Comparison of ENCODE assay signal across 1 cellular context in the genomic region with DNA sequence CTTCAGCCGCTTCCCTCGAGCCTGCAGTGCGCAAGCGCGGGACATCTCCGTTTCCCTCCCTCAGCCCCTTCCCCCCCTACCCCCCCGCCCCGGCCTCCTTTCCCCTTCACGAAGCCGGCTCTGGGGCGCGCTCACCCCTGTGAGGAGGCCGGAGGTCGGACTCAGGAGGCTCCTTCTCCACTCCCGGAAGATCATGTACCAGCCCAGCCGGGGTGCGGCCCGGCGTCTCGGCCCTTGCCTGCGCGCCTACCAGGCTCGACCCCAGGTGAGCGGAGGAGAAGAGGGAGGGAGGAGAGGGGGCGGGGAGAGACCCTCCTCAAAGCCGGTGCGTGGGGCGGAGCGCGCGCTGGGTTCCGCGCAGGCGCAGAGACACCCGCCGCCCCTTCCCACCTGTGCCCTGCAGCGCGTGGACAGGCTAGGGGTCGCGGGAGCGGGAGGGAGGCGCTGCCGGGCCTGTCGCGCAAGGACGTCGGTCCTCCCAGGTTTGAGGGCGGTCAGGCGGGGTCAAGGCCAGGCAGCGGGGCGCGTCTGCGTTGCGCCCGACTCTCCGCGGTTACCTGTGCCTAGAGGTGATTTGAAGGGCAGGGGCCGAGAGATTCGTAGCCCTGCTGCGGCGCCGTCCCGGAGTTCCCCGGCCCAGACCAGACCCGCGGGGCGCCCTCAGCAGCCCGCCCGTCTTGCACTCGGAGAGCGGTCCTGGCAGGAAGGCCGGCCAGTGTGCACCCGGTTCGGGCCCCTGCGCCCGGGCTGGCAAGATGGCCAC.
TF ChIP-seq lines count a peak whose summit lies in the region.

A gene with protein sequence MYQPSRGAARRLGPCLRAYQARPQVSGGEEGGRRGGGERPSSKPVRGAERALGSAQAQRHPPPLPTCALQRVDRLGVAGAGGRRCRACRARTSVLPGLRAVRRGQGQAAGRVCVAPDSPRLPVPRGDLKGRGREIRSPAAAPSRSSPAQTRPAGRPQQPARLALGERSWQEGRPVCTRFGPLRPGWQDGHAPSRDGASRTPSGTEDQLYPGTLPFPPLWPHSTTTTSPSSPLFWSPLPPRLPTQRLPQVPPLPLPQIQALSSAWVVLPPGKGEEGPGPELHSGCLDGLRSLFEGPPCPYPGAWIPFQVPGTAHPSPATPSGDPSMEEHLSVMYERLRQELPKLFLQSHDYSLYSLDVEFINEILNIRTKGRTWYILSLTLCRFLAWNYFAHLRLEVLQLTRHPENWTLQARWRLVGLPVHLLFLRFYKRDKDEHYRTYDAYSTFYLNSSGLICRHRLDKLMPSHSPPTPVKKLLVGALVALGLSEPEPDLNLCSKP (plus strand): TSS at position 95 of the 763 bp plus-strand sequence. CDS start 99 bp downstream, at position 194.

TF ChIP-seq in HepG2, 621 proteins besides CTCF, POLR2A, EP300 and RAD21 (continued from another document and continues in another):
- TF ChIP-seq, protein P1, sequence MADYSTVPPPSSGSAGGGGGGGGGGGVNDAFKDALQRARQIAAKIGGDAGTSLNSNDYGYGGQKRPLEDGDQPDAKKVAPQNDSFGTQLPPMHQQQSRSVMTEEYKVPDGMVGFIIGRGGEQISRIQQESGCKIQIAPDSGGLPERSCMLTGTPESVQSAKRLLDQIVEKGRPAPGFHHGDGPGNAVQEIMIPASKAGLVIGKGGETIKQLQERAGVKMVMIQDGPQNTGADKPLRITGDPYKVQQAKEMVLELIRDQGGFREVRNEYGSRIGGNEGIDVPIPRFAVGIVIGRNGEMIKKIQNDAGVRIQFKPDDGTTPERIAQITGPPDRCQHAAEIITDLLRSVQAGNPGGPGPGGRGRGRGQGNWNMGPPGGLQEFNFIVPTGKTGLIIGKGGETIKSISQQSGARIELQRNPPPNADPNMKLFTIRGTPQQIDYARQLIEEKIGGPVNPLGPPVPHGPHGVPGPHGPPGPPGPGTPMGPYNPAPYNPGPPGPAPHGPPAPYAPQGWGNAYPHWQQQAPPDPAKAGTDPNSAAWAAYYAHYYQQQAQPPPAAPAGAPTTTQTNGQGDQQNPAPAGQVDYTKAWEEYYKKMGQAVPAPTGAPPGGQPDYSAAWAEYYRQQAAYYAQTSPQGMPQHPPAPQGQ (CRISPR knock-in tag; IDR thresholded peaks at IDR 0.05; ENCODE audit: borderline replicate concordance) = peak; percentile 96; the same call in 1 of the 2 replicates
- TF ChIP-seq KDM3A (CRISPR knock-in tag; IDR thresholded peaks at IDR 0.05; ENCODE audit: low read depth) = peak; percentile 96
- TF ChIP-seq, protein P2, sequence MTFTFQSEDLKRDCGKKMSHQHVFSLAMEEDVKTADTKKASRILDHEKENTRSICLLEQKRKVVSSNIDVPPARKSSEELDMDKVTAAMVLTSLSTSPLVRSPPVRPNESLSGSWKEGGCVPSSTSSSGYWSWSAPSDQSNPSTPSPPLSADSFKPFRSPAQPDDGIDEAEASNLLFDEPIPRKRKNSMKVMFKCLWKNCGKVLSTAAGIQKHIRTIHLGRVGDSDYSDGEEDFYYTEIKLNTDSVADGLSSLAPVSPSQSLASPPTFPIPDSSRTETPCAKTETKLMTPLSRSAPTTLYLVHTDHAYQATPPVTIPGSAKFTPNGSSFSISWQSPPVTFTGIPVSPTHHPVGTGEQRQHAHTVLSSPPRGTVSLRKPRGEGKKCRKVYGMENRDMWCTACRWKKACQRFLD (CRISPR knock-in tag; IDR thresholded peaks at IDR 0.05; ENCODE audit: borderline replicate concordance) = peak; percentile 91; the same call in 1 of the 2 replicates
- TF ChIP-seq, protein P3, sequence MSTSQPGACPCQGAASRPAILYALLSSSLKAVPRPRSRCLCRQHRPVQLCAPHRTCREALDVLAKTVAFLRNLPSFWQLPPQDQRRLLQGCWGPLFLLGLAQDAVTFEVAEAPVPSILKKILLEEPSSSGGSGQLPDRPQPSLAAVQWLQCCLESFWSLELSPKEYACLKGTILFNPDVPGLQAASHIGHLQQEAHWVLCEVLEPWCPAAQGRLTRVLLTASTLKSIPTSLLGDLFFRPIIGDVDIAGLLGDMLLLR (CRISPR knock-in tag; IDR thresholded peaks at IDR 0.05) = peak; percentile 94; the same call in 1 of the 2 replicates
- peak; percentile 99 for TF ChIP-seq EED (CRISPR knock-in tag; IDR thresholded peaks at IDR 0.05)
- TF ChIP-seq, protein P4, sequence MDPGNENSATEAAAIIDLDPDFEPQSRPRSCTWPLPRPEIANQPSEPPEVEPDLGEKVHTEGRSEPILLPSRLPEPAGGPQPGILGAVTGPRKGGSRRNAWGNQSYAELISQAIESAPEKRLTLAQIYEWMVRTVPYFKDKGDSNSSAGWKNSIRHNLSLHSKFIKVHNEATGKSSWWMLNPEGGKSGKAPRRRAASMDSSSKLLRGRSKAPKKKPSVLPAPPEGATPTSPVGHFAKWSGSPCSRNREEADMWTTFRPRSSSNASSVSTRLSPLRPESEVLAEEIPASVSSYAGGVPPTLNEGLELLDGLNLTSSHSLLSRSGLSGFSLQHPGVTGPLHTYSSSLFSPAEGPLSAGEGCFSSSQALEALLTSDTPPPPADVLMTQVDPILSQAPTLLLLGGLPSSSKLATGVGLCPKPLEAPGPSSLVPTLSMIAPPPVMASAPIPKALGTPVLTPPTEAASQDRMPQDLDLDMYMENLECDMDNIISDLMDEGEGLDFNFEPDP (CRISPR knock-in tag; conservative IDR thresholded peaks at IDR 0.05) = peak; percentile 99
- TF ChIP-seq, protein P5, sequence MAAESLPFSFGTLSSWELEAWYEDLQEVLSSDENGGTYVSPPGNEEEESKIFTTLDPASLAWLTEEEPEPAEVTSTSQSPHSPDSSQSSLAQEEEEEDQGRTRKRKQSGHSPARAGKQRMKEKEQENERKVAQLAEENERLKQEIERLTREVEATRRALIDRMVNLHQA (CRISPR knock-in tag; IDR thresholded peaks at IDR 0.05) = no peak
- no peak for TF ChIP-seq SMC3 (IDR thresholded peaks at IDR 0.05; ENCODE audit: low read length)
- TF ChIP-seq JDP2 (CRISPR knock-in tag; IDR thresholded peaks at IDR 0.05; ENCODE audit: borderline replicate concordance) = no peak
- TF ChIP-seq ZNF850 (CRISPR knock-in tag; conservative IDR thresholded peaks at IDR 0.05) = 0 out of 2 replicates have a peak, but pooled peaks have one; percentile 72
- TF ChIP-seq, protein P6, sequence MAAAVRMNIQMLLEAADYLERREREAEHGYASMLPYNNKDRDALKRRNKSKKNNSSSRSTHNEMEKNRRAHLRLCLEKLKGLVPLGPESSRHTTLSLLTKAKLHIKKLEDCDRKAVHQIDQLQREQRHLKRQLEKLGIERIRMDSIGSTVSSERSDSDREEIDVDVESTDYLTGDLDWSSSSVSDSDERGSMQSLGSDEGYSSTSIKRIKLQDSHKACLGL (CRISPR knock-in tag; IDR thresholded peaks at IDR 0.05) = peak; percentile 97
- TF ChIP-seq HDAC1 (CRISPR knock-in tag; IDR thresholded peaks at IDR 0.05) = peak; percentile 99
- TF ChIP-seq, protein P7, sequence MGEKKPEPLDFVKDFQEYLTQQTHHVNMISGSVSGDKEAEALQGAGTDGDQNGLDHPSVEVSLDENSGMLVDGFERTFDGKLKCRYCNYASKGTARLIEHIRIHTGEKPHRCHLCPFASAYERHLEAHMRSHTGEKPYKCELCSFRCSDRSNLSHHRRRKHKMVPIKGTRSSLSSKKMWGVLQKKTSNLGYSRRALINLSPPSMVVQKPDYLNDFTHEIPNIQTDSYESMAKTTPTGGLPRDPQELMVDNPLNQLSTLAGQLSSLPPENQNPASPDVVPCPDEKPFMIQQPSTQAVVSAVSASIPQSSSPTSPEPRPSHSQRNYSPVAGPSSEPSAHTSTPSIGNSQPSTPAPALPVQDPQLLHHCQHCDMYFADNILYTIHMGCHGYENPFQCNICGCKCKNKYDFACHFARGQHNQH (CRISPR knock-in tag; IDR thresholded peaks at IDR 0.05) = peak; percentile 64
- peak; percentile 98; the same call in 1 of the 2 replicates for TF ChIP-seq ZNF619 (CRISPR knock-in tag; IDR thresholded peaks at IDR 0.05)
- no peak for TF ChIP-seq RARG (CRISPR knock-in tag; IDR thresholded peaks at IDR 0.05; ENCODE audit: low read depth)
- TF ChIP-seq, protein P8, sequence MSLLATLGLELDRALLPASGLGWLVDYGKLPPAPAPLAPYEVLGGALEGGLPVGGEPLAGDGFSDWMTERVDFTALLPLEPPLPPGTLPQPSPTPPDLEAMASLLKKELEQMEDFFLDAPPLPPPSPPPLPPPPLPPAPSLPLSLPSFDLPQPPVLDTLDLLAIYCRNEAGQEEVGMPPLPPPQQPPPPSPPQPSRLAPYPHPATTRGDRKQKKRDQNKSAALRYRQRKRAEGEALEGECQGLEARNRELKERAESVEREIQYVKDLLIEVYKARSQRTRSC (CRISPR knock-in tag; IDR thresholded peaks at IDR 0.05; ENCODE audit: low read depth) = no peak
- TF ChIP-seq FOXO1 (CRISPR knock-in tag; IDR thresholded peaks at IDR 0.05) = peak; percentile 28; the same call in 1 of the 2 replicates
- TF ChIP-seq ZNF235 (CRISPR knock-in tag; IDR thresholded peaks at IDR 0.05; ENCODE audit: borderline replicate concordance) = peak; percentile 39; the same call in 1 of the 2 replicates
- TF ChIP-seq, protein P9, sequence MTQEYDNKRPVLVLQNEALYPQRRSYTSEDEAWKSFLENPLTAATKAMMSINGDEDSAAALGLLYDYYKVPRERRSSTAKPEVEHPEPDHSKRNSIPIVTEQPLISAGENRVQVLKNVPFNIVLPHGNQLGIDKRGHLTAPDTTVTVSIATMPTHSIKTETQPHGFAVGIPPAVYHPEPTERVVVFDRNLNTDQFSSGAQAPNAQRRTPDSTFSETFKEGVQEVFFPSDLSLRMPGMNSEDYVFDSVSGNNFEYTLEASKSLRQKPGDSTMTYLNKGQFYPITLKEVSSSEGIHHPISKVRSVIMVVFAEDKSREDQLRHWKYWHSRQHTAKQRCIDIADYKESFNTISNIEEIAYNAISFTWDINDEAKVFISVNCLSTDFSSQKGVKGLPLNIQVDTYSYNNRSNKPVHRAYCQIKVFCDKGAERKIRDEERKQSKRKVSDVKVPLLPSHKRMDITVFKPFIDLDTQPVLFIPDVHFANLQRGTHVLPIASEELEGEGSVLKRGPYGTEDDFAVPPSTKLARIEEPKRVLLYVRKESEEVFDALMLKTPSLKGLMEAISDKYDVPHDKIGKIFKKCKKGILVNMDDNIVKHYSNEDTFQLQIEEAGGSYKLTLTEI (CRISPR knock-in tag; conservative IDR thresholded peaks at IDR 0.05) = no peak
- TF ChIP-seq ZNF564 (CRISPR knock-in tag; IDR thresholded peaks at IDR 0.05) = peak; percentile 81; the same call in 1 of the 2 replicates
- TF ChIP-seq, protein P10, sequence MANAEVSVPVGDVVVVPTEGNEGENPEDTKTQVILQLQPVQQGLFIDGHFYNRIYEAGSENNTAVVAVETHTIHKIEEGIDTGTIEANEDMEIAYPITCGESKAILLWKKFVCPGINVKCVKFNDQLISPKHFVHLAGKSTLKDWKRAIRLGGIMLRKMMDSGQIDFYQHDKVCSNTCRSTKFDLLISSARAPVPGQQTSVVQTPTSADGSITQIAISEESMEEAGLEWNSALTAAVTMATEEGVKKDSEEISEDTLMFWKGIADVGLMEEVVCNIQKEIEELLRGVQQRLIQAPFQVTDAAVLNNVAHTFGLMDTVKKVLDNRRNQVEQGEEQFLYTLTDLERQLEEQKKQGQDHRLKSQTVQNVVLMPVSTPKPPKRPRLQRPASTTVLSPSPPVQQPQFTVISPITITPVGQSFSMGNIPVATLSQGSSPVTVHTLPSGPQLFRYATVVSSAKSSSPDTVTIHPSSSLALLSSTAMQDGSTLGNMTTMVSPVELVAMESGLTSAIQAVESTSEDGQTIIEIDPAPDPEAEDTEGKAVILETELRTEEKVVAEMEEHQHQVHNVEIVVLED (CRISPR knock-in tag; IDR thresholded peaks at IDR 0.05; ENCODE audit: borderline replicate concordance) = peak; percentile 90
- TF ChIP-seq ZNF530 (CRISPR knock-in tag; IDR thresholded peaks at IDR 0.05; ENCODE audit: low read depth) = 0 out of 2 replicates have a peak, but pooled peaks have one; percentile 43
- TF ChIP-seq ELF4 (CRISPR knock-in tag; IDR thresholded peaks at IDR 0.05; ENCODE audit: borderline replicate concordance) = no peak
- TF ChIP-seq, protein P11, sequence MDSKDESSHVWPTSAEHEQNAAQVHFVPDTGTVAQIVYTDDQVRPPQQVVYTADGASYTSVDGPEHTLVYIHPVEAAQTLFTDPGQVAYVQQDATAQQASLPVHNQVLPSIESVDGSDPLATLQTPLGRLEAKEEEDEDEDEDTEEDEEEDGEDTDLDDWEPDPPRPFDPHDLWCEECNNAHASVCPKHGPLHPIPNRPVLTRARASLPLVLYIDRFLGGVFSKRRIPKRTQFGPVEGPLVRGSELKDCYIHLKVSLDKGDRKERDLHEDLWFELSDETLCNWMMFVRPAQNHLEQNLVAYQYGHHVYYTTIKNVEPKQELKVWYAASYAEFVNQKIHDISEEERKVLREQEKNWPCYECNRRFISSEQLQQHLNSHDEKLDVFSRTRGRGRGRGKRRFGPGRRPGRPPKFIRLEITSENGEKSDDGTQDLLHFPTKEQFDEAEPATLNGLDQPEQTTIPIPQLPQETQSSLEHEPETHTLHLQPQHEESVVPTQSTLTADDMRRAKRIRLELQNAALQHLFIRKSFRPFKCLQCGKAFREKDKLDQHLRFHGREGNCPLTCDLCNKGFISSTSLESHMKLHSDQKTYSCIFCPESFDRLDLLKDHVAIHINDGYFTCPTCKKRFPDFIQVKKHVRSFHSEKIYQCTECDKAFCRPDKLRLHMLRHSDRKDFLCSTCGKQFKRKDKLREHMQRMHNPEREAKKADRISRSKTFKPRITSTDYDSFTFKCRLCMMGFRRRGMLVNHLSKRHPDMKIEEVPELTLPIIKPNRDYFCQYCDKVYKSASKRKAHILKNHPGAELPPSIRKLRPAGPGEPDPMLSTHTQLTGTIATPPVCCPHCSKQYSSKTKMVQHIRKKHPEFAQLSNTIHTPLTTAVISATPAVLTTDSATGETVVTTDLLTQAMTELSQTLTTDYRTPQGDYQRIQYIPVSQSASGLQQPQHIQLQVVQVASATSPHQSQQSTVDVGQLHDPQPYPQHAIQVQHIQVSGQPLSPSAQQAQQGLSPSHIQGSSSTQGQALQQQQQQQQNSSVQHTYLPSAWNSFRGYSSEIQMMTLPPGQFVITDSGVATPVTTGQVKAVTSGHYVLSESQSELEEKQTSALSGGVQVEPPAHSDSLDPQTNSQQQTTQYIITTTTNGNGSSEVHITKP (CRISPR knock-in tag; IDR thresholded peaks at IDR 0.05; ENCODE audit: low read depth) = peak; percentile 72; the same call in 1 of the 2 replicates
- TF ChIP-seq ARNT (IDR thresholded peaks at IDR 0.05) = no peak
- TF ChIP-seq ZFYVE20 (CRISPR knock-in tag; IDR thresholded peaks at IDR 0.05; ENCODE audit: borderline replicate concordance, low read depth) = peak; percentile 95; the same call in 1 of the 2 replicates
- no peak; the same call in 1 of the 2 replicates for TF ChIP-seq TBX3 (IDR thresholded peaks at IDR 0.05; ENCODE audit: borderline replicate concordance)
- TF ChIP-seq, protein P12, sequence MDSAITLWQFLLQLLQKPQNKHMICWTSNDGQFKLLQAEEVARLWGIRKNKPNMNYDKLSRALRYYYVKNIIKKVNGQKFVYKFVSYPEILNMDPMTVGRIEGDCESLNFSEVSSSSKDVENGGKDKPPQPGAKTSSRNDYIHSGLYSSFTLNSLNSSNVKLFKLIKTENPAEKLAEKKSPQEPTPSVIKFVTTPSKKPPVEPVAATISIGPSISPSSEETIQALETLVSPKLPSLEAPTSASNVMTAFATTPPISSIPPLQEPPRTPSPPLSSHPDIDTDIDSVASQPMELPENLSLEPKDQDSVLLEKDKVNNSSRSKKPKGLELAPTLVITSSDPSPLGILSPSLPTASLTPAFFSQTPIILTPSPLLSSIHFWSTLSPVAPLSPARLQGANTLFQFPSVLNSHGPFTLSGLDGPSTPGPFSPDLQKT (CRISPR knock-in tag; IDR thresholded peaks at IDR 0.05; ENCODE audit: borderline replicate concordance) = no peak
- TF ChIP-seq, protein P13, sequence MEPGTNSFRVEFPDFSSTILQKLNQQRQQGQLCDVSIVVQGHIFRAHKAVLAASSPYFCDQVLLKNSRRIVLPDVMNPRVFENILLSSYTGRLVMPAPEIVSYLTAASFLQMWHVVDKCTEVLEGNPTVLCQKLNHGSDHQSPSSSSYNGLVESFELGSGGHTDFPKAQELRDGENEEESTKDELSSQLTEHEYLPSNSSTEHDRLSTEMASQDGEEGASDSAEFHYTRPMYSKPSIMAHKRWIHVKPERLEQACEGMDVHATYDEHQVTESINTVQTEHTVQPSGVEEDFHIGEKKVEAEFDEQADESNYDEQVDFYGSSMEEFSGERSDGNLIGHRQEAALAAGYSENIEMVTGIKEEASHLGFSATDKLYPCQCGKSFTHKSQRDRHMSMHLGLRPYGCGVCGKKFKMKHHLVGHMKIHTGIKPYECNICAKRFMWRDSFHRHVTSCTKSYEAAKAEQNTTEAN (CRISPR knock-in tag; conservative IDR thresholded peaks at IDR 0.05) = no peak; the same call in 1 of the 2 replicates
